ENCODE assay signal across 2 cellular contexts in genomic region chr1:1565340-1565739, GRCh38.
TF ChIP-seq lines count a peak whose summit lies in the region.

No MANE protein-coding gene starts in this region.

TF ChIP-seq in GM12891, 5 proteins besides CTCF, POLR2A, EP300 and RAD21:
- TF ChIP-seq POLR2AphosphoS5 (IDR thresholded peaks at IDR 0.05; ENCODE audit: low read depth, low read length) (peak; percentile 52; the same call in 1 of the 2 replicates), SPI1 (IDR thresholded peaks at IDR 0.05; ENCODE audit: low read depth, low read length) (no peak)

TF ChIP-seq in K562, 482 proteins besides CTCF, POLR2A, EP300 and RAD21:
- 0 out of 2 replicates have a peak, but pooled peaks have one; percentile 10 for TF ChIP-seq SUPT5H (IDR thresholded peaks at IDR 0.05)
- no peak for TF ChIP-seq ZBTB5 (IDR thresholded peaks at IDR 0.05)
- TF ChIP-seq RBFOX2 (IDR thresholded peaks at IDR 0.05; ENCODE audit: low read depth, low read length) = 0 out of 2 replicates have a peak, but pooled peaks have one; percentile 33
